ENCODE assay signal across 15 cellular contexts in genomic region chr12:31849090-31849687, GRCh38.
DNase-seq lines count a peak whose midpoint lies in the region; ATAC-seq lines count a peak whose summit lies in the region.
"Had no signal": no experiment of that assay in that cellular context is flagged by ENCODE, and none has a peak within 500 bp of the region (broad histone marks: within the 10 kb centered on the region; RNA-seq: fewer than 3 reads in every experiment).

No MANE protein-coding gene starts in this region.

- peaks cover 19% of the 10 kb centered on the region for H3K9me3 ChIP-seq in Karpas-422 (ENCODE audit: low read length)

- no peak overlapping the region for H3K9ac ChIP-seq in Karpas-422 (ENCODE audit: low read length)

- peaks cover 7% of the 10 kb centered on the region; the same call in 1 of the 2 replicates for H3K9me2 ChIP-seq in Karpas-422 (replicated peaks; ENCODE audit: insufficient read depth, low read length)

- no peak overlapping the region for H3K4me2 ChIP-seq in Karpas-422 (ENCODE audit: low read depth, low read length, poor library complexity, severe bottlenecking)

- H3K4me1 ChIP-seq in Karpas-422 (ENCODE audit: low read length) = no peaks in the 10 kb centered on the region
- H3K4me1 ChIP-seq: tibial nerve had no signal

- no peak overlapping the region for H3K4me3 ChIP-seq in Karpas-422 (ENCODE audit: low read length)
- H3K4me3 ChIP-seq: tibial nerve had no signal

- H2AFZ ChIP-seq in Karpas-422 (ENCODE audit: low read length) = no peak overlapping the region

- H3K27ac ChIP-seq in Karpas-422 (ENCODE audit: low read length) = no peak overlapping the region
- H3K27ac ChIP-seq: tibial nerve had no signal

- peak; percentile 6 for DNase-seq in NCI-H2227 (lab: John Stamatoyannopoulos, UW; ENCODE audit: unreplicated experiment)
- DNase-seq in NCI-H2227 treated with DMSO at 0.1 percent for 48 hours (lab: John Stamatoyannopoulos, UW) = no peak
- peak; percentile 47 for DNase-seq in Karpas-422
- peak; percentile 61 for DNase-seq in amniotic epithelial cell (ENCODE audit: low read depth)
- DNase-seq in kidney tubule cell (ENCODE audit: low spot score) = peak; percentile 24
- DNase-seq in AML-193 (lab: John Stamatoyannopoulos, UW) = no peak
- DNase-seq in COLO829 (ENCODE audit: low spot score) = no peak
- DNase-seq: activated CD4-positive, alpha-beta T cell treated with anti-CD3 and anti-CD28 coated beads for 48 hours; aorta; effector CD4-positive, alpha-beta T cell; NCI-H2029 treated with DMSO at 0.1 percent for 48 hours; T-helper 17 cell had no signal

- H3K79me2 ChIP-seq in Karpas-422 (ENCODE audit: low read length) = no peaks in the 10 kb centered on the region

- no peak for ATAC-seq in HG03442 (IDR thresholded peaks at IDR 0.05; ENCODE audit: unreplicated experiment)
- ATAC-seq: Panc1, T-helper 17 cell had no signal

- no peaks in the 10 kb centered on the region for H4K20me1 ChIP-seq in Karpas-422 (ENCODE audit: insufficient read depth, low read depth, low read length)

- no peaks in the 10 kb centered on the region for H3K27me3 ChIP-seq in Karpas-422 (ENCODE audit: low read length)
- H3K27me3 ChIP-seq: tibial nerve had no signal

- H3K36me3 ChIP-seq in Karpas-422 (ENCODE audit: insufficient read depth, low read length) = no peaks in the 10 kb centered on the region
- H3K36me3 ChIP-seq: tibial nerve had no signal

Comparison
In these comparisons a context has a peak if more than half of its experiments do, and no peak if none do; other contexts are left out.
1. DNase-seq: peak in NCI-H2227 (single experiment), Karpas-422 (single experiment), amniotic epithelial cell (single experiment) and kidney tubule cell (single experiment); none in NCI-H2227 treated with DMSO at 0.1 percent for 48 hours (single experiment), AML-193 (0 of 2) and COLO829 (single experiment).